Comparison of ENCODE assay signal across 1 cellular context in the genomic region with DNA sequence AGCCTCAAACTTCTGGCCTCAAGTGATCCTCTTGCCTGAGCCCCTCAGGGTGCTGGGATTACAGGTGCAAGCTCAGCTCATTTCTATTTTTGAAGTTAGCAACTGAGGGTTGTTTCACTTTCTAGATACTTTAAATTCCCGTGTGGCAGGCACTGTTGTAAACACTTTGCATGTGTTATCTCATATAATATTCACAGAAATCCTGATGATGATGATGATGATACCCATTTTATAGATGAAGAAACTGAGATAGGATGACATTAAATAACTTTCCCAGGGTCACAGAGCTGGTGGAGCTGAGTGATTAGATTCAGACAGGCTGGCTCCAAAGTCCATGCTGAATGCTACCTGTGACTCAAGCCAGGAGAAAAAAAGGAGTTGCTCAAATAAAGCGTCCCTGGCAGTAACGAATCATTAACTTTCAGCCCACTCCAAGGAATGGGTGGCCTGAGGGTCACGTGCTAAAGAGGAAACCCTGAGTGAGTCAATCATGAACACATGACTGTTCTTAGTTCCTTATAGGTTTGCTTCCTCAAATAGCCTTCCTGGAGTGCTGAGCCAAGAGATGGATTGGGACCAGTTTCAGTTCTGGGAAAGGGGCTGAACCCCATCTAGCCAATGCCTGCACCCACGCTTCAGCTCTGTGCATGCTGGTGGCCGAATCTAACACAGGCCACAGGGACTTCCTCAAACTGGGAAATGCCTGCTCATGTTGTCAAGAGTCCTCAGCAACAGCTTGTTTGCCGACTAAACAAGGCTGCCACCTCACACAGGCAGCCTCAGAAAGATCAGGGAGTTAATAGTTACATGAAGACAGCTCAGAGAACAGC.
A peak's percentile ranks its signal among the peaks of the same experiment; 100 is the strongest.
TF ChIP-seq lines count a peak whose summit lies in the region.

No MANE protein-coding gene starts in this region.

TF ChIP-seq in HepG2, 621 proteins besides CTCF, POLR2A, EP300 and RAD21 (continued from another document and continues in another):
- TF ChIP-seq, protein P1, sequence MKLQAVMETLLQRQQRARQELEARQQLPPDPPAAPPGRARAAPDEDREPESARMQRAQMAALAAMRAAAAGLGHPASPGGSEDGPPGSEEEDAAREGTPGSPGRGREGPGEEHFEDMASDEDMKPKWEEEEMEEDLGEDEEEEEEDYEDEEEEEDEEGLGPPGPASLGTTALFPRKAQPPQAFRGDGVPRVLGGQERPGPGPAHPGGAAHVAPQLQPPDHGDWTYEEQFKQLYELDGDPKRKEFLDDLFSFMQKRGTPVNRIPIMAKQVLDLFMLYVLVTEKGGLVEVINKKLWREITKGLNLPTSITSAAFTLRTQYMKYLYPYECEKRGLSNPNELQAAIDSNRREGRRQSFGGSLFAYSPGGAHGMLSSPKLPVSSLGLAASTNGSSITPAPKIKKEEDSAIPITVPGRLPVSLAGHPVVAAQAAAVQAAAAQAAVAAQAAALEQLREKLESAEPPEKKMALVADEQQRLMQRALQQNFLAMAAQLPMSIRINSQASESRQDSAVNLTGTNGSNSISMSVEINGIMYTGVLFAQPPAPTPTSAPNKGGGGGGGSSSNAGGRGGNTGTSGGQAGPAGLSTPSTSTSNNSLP (IDR thresholded peaks at IDR 0.05; ENCODE audit: low read depth, low read length): peak; percentile 87
- peak; percentile 47; the same call in 1 of the 2 replicates for TF ChIP-seq ZBTB7B (CRISPR knock-in tag; IDR thresholded peaks at IDR 0.05)
- TF ChIP-seq CCDC6 (CRISPR knock-in tag; IDR thresholded peaks at IDR 0.05): peak; percentile 58; the same call in 1 of the 2 replicates
- peak; percentile 91 for TF ChIP-seq ZNF3 (CRISPR knock-in tag; IDR thresholded peaks at IDR 0.05)
- TF ChIP-seq HIVEP1 (CRISPR knock-in tag; IDR thresholded peaks at IDR 0.05): peak; percentile 45; the same call in 1 of the 2 replicates
- no peak for TF ChIP-seq ZNF333 (CRISPR knock-in tag; IDR thresholded peaks at IDR 0.05; ENCODE audit: borderline replicate concordance)
- no peak for TF ChIP-seq ZNF354B (CRISPR knock-in tag; IDR thresholded peaks at IDR 0.05)
- TF ChIP-seq ZNF747 (CRISPR knock-in tag; IDR thresholded peaks at IDR 0.05; ENCODE audit: borderline replicate concordance): peak; percentile 46; the same call in 1 of the 2 replicates
- TF ChIP-seq, protein P2, sequence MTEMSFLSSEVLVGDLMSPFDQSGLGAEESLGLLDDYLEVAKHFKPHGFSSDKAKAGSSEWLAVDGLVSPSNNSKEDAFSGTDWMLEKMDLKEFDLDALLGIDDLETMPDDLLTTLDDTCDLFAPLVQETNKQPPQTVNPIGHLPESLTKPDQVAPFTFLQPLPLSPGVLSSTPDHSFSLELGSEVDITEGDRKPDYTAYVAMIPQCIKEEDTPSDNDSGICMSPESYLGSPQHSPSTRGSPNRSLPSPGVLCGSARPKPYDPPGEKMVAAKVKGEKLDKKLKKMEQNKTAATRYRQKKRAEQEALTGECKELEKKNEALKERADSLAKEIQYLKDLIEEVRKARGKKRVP (CRISPR knock-in tag; IDR thresholded peaks at IDR 0.05): no peak
- peak; percentile 41; the same call in 1 of the 2 replicates for TF ChIP-seq SOX5 (CRISPR knock-in tag; IDR thresholded peaks at IDR 0.05; ENCODE audit: borderline replicate concordance)
- TF ChIP-seq RXRB (CRISPR knock-in tag; IDR thresholded peaks at IDR 0.05; ENCODE audit: borderline replicate concordance): peak; percentile 58; the same call in 1 of the 2 replicates
- peak; percentile 53; the same call in 1 of the 2 replicates for TF ChIP-seq CEBPG (CRISPR knock-in tag; IDR thresholded peaks at IDR 0.05)
- TF ChIP-seq CEBPB (IDR thresholded peaks at IDR 0.05; ENCODE audit: borderline replicate concordance, low read depth, low read length): peak; percentile 74; the same call in 1 of the 2 replicates
- TF ChIP-seq ELF3 (CRISPR knock-in tag; IDR thresholded peaks at IDR 0.05): peak; percentile 96
- peak; percentile 78; the same call in 1 of the 2 replicates for TF ChIP-seq ZNF292 (CRISPR knock-in tag; IDR thresholded peaks at IDR 0.05; ENCODE audit: borderline replicate concordance, low read depth)
- TF ChIP-seq, protein P3, sequence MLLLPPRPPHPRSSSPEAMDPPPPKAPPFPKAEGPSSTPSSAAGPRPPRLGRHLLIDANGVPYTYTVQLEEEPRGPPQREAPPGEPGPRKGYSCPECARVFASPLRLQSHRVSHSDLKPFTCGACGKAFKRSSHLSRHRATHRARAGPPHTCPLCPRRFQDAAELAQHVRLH (CRISPR knock-in tag; IDR thresholded peaks at IDR 0.05; ENCODE audit: borderline replicate concordance, low read depth): peak; percentile 74; the same call in 1 of the 2 replicates
- no peak for TF ChIP-seq SRSF4 (IDR thresholded peaks at IDR 0.05; ENCODE audit: low read depth, low read length, poor library complexity, severe bottlenecking)
- 0 out of 3 replicates have a peak, but pooled peaks have one; percentile 36 for TF ChIP-seq MXI1 (IDR thresholded peaks at IDR 0.05; ENCODE audit: borderline replicate concordance, low read depth, low read length)
- TF ChIP-seq ERF (CRISPR knock-in tag; IDR thresholded peaks at IDR 0.05): peak; percentile 69
- peak; percentile 82 for TF ChIP-seq HNF4G (IDR thresholded peaks at IDR 0.05; ENCODE audit: borderline replicate concordance, low read depth, low read length)
- peak; percentile 66; the same call in 1 of the 2 replicates for TF ChIP-seq HNF4G (CRISPR knock-in tag; IDR thresholded peaks at IDR 0.05; ENCODE audit: borderline replicate concordance, low read depth)
- TF ChIP-seq, protein P4, sequence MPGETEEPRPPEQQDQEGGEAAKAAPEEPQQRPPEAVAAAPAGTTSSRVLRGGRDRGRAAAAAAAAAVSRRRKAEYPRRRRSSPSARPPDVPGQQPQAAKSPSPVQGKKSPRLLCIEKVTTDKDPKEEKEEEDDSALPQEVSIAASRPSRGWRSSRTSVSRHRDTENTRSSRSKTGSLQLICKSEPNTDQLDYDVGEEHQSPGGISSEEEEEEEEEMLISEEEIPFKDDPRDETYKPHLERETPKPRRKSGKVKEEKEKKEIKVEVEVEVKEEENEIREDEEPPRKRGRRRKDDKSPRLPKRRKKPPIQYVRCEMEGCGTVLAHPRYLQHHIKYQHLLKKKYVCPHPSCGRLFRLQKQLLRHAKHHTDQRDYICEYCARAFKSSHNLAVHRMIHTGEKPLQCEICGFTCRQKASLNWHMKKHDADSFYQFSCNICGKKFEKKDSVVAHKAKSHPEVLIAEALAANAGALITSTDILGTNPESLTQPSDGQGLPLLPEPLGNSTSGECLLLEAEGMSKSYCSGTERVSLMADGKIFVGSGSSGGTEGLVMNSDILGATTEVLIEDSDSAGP (CRISPR knock-in tag; IDR thresholded peaks at IDR 0.05; ENCODE audit: borderline replicate concordance): peak; percentile 30; the same call in 1 of the 2 replicates
- TF ChIP-seq, protein P5, sequence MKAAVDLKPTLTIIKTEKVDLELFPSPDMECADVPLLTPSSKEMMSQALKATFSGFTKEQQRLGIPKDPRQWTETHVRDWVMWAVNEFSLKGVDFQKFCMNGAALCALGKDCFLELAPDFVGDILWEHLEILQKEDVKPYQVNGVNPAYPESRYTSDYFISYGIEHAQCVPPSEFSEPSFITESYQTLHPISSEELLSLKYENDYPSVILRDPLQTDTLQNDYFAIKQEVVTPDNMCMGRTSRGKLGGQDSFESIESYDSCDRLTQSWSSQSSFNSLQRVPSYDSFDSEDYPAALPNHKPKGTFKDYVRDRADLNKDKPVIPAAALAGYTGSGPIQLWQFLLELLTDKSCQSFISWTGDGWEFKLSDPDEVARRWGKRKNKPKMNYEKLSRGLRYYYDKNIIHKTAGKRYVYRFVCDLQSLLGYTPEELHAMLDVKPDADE (CRISPR knock-in tag; IDR thresholded peaks at IDR 0.05): no peak
- TF ChIP-seq HDAC1 (CRISPR knock-in tag; IDR thresholded peaks at IDR 0.05): peak; percentile 56
- TF ChIP-seq ZSCAN31 (CRISPR knock-in tag; IDR thresholded peaks at IDR 0.05; ENCODE audit: low read depth): peak; percentile 59; the same call in 1 of the 2 replicates
- TF ChIP-seq, protein P6, sequence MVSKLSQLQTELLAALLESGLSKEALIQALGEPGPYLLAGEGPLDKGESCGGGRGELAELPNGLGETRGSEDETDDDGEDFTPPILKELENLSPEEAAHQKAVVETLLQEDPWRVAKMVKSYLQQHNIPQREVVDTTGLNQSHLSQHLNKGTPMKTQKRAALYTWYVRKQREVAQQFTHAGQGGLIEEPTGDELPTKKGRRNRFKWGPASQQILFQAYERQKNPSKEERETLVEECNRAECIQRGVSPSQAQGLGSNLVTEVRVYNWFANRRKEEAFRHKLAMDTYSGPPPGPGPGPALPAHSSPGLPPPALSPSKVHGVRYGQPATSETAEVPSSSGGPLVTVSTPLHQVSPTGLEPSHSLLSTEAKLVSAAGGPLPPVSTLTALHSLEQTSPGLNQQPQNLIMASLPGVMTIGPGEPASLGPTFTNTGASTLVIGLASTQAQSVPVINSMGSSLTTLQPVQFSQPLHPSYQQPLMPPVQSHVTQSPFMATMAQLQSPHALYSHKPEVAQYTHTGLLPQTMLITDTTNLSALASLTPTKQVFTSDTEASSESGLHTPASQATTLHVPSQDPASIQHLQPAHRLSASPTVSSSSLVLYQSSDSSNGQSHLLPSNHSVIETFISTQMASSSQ (IDR thresholded peaks at IDR 0.05; ENCODE audit: low read depth): peak; percentile 88
- TF ChIP-seq, protein P6 (CRISPR knock-in tag; IDR thresholded peaks at IDR 0.05; ENCODE audit: borderline replicate concordance): peak; percentile 93
- TF ChIP-seq, protein P7, sequence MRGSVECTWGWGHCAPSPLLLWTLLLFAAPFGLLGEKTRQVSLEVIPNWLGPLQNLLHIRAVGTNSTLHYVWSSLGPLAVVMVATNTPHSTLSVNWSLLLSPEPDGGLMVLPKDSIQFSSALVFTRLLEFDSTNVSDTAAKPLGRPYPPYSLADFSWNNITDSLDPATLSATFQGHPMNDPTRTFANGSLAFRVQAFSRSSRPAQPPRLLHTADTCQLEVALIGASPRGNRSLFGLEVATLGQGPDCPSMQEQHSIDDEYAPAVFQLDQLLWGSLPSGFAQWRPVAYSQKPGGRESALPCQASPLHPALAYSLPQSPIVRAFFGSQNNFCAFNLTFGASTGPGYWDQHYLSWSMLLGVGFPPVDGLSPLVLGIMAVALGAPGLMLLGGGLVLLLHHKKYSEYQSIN (CRISPR knock-in tag; IDR thresholded peaks at IDR 0.05; ENCODE audit: borderline replicate concordance): 0 out of 2 replicates have a peak, but pooled peaks have one; percentile 35
- TF ChIP-seq MIXL1 (CRISPR knock-in tag; IDR thresholded peaks at IDR 0.05): peak; percentile 69
- TF ChIP-seq ZNF883 (CRISPR knock-in tag; IDR thresholded peaks at IDR 0.05; ENCODE audit: not compliant biosample characterization): no peak
- TF ChIP-seq ZNF614 (CRISPR knock-in tag; IDR thresholded peaks at IDR 0.05; ENCODE audit: borderline replicate concordance): peak; percentile 72
- peak; percentile 62; the same call in 1 of the 2 replicates for TF ChIP-seq ZKSCAN1 (IDR thresholded peaks at IDR 0.05; ENCODE audit: low read length)
- peak; percentile 77; the same call in 1 of the 2 replicates for TF ChIP-seq ZNF558 (CRISPR knock-in tag; IDR thresholded peaks at IDR 0.05; ENCODE audit: borderline replicate concordance)
- TF ChIP-seq CBFB (CRISPR knock-in tag; IDR thresholded peaks at IDR 0.05): no peak
- no peak for TF ChIP-seq ARNT2 (CRISPR knock-in tag; IDR thresholded peaks at IDR 0.05; ENCODE audit: low read depth)
- no peak for TF ChIP-seq NRL (CRISPR knock-in tag; IDR thresholded peaks at IDR 0.05; ENCODE audit: borderline replicate concordance)
- TF ChIP-seq MAFF (IDR thresholded peaks at IDR 0.05; ENCODE audit: low read depth, low read length): peak; percentile 38
- peak; percentile 79 for TF ChIP-seq SAP130 (CRISPR knock-in tag; IDR thresholded peaks at IDR 0.05; ENCODE audit: low read depth)
- peak; percentile 58; the same call in 1 of the 2 replicates for TF ChIP-seq THAP11 (CRISPR knock-in tag; IDR thresholded peaks at IDR 0.05)
- no peak for TF ChIP-seq FOXA1 (IDR thresholded peaks at IDR 0.05)
- TF ChIP-seq FOXA1 (CRISPR knock-in tag; IDR thresholded peaks at IDR 0.05): peak; percentile 74
- TF ChIP-seq MTA1 (CRISPR knock-in tag; IDR thresholded peaks at IDR 0.05; ENCODE audit: borderline replicate concordance): peak; percentile 62; the same call in 1 of the 2 replicates
- TF ChIP-seq ZNF263 (CRISPR knock-in tag; IDR thresholded peaks at IDR 0.05): 0 out of 2 replicates have a peak, but pooled peaks have one; percentile 13
- 0 out of 2 replicates have a peak, but pooled peaks have one; percentile 28 for TF ChIP-seq GABPB1 (CRISPR knock-in tag; IDR thresholded peaks at IDR 0.05)
- TF ChIP-seq, protein P8, sequence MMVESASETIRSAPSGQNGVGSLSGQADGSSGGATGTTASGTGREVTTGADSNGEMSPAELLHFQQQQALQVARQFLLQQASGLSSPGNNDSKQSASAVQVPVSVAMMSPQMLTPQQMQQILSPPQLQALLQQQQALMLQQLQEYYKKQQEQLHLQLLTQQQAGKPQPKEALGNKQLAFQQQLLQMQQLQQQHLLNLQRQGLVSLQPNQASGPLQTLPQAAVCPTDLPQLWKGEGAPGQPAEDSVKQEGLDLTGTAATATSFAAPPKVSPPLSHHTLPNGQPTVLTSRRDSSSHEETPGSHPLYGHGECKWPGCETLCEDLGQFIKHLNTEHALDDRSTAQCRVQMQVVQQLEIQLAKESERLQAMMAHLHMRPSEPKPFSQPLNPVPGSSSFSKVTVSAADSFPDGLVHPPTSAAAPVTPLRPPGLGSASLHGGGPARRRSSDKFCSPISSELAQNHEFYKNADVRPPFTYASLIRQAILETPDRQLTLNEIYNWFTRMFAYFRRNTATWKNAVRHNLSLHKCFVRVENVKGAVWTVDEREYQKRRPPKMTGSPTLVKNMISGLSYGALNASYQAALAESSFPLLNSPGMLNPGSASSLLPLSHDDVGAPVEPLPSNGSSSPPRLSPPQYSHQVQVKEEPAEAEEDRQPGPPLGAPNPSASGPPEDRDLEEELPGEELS (CRISPR knock-in tag; IDR thresholded peaks at IDR 0.05): peak; percentile 75
- TF ChIP-seq, protein P9, sequence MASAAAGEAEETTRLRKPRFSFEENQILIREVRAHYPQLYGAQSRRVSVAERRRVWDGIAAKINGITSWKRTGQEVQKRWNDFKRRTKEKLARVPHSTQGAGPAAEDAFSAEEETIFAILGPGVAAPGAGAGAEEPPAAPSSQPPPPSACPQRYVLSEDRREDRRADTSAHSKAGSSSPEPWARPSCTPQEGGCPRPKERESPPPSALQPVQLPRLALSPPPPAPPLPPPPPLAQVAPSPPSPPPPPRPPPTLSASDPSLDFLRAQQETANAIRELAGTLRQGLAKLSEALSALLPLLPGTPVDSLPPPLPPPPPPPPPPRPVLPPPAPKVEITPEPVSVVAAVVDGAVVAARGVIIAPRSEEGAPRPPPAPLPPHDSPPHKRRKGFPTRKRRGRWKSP (CRISPR knock-in tag; IDR thresholded peaks at IDR 0.05): peak; percentile 27; the same call in 1 of the 2 replicates
